ENCODE assay signal across 8 cellular contexts in the genomic region with DNA sequence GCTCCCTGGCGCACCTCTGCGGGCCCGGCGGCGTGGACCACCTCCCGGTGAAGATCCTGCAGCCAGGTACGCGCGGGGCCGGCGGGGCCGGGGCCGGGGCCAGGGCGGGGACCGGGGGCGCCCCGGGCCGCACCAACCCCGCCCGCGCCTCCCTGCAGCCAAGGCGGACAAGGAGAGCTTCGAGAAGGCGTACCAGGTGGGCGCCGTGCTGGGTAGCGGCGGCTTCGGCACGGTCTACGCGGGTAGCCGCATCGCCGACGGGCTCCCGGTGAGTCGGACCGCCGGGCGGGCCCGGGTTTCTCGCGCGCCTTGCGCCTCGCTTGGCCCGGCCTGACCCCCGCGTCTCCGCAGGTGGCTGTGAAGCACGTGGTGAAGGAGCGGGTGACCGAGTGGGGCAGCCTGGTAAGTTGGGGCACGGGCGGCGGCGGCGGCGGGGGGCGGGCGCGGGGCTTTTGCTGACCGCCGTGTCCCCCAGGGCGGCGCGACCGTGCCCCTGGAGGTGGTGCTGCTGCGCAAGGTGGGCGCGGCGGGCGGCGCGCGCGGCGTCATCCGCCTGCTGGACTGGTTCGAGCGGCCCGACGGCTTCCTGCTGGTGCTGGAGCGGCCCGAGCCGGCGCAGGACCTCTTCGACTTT. TPM values are rescaled to one million over a fixed set of nuclear protein-coding genes. Genes with fewer than 3 reads are reported as not detected.
DNase-seq lines count a peak whose midpoint lies in the region; ATAC-seq and TF ChIP-seq lines count a peak whose summit lies in the region.

No MANE protein-coding gene starts in this region.

- H3K9ac ChIP-seq in stomach smooth muscle (ENCODE audit: low read length in 2 of 2), result peak overlapping the region in 1 of 2 donors; percentile 73

- WGBS in lower leg skin, 2 donors, result 0% methylated on average over 37 of the region's 89 CpGs; no CpG with 5 or more reads in 1 of the 2 donors

- peaks cover 50% of the 10 kb centered on the region for H3K36me3 ChIP-seq in SJSA1
- H3K36me3 ChIP-seq in stomach smooth muscle (ENCODE audit: control insufficient read depth in 2 of 2, insufficient read depth in 2 of 2, low read length in 2 of 2), result peaks cover 5 to 7% of the 10 kb centered on the region in 2 donors

- ATAC-seq in GM19035 (IDR thresholded peaks at IDR 0.05; ENCODE audit: unreplicated experiment) (no peak), HG03097 (IDR thresholded peaks at IDR 0.05; ENCODE audit: low FRiP score, unreplicated experiment) (no peak)

- DNase-seq in NCI-H146 (lab: John Stamatoyannopoulos, UW), result peak; percentile 56
- DNase-seq in NCI-H146 treated with DMSO at 0.1 percent for 48 hours (lab: John Stamatoyannopoulos, UW; ENCODE audit: unreplicated experiment), result no peak
- no peak for DNase-seq in SJSA1 (ENCODE audit: low read depth in 1 of 2, low spot score in 2 of 2)
- peak; percentile 59 for DNase-seq in choroid plexus epithelial cell (ENCODE audit: low read depth)
- peak in 1 of 2 donors; percentile 90 for DNase-seq in lower leg skin (ENCODE audit: low spot score in 2 of 2)

- TF ChIP-seq POLR2A in lower leg skin (IDR thresholded peaks at IDR 0.05), result no peak

- peaks cover 33% of the 10 kb centered on the region for H3K4me1 ChIP-seq in SJSA1 (replicated peaks)
- H3K4me1 ChIP-seq in stomach smooth muscle (ENCODE audit: control insufficient read depth, insufficient read depth, low read length), result peaks cover 40% of the 10 kb centered on the region

- H3K27me3 ChIP-seq in SJSA1 (replicated peaks) (no peaks in the 10 kb centered on the region), stomach smooth muscle (ENCODE audit: control insufficient read depth in 1 of 2, insufficient read depth in 2 of 2, low read length in 2 of 2) (no peaks in the 10 kb centered on the region)

- no peak overlapping the region for H3K27ac ChIP-seq in SJSA1
- peak overlapping the region; percentile 77 for H3K27ac ChIP-seq in stomach smooth muscle (ENCODE audit: low read length)

- H3K9me3 ChIP-seq in SJSA1 (replicated peaks), result no peaks in the 10 kb centered on the region
- no peaks in the 10 kb centered on the region for H3K9me3 ChIP-seq in stomach smooth muscle (ENCODE audit: control insufficient read depth in 2 of 2, low read length in 2 of 2)

- no peak for TF ChIP-seq CTCF in choroid plexus epithelial cell (conservative IDR thresholded peaks at IDR 0.05; ENCODE audit: low read depth, low read length)
- no peak for TF ChIP-seq CTCF in lower leg skin (IDR thresholded peaks at IDR 0.05)

- intact Hi-C loops in lower leg skin (cut with DNase I; ENCODE audit: low total_unique reads), result no loop called here

- H3K4me3 ChIP-seq in SJSA1, result peak overlapping the region; percentile 88
- peak overlapping the region; percentile 78 for H3K4me3 ChIP-seq in choroid plexus epithelial cell (ENCODE audit: low read depth, low read length)
- H3K4me3 ChIP-seq in lower leg skin (ENCODE audit: low read depth, poor library complexity, severe bottlenecking), result peak overlapping the region; percentile 82
- peak overlapping the region; percentile 72 to 81 for H3K4me3 ChIP-seq in stomach smooth muscle (ENCODE audit: low read length in 2 of 2)

RNA-seq across cellular contexts. Expression of a gene that starts 0.5 kb away (rescaled TPM):
- total RNA-seq in SJSA1 (2014; rRNA removed; shearing (Covaris generic)), result 53.0 and 55.8 TPM in 2 replicates
- total RNA-seq in lower leg skin, result 100 to 1,000 TPM; 149 to 181 (median 163) TPM

RNA-seq across cellular contexts. Expression of a gene that starts 42.6 kb away (rescaled TPM):
- 88.0 and 145 TPM in 2 replicates for total RNA-seq in SJSA1 (2014; rRNA removed; shearing (Covaris generic))
- 10 to 100 TPM in 3 of 4 donors, 1 to 10 TPM in 1; 9.1 to 28.0 (median 18.0) TPM for total RNA-seq in lower leg skin

RNA-seq across cellular contexts. Expression of a gene that starts 42.8 kb away (rescaled TPM):
- 10.6 and 19.6 TPM in 2 replicates for total RNA-seq in SJSA1 (2014; rRNA removed; shearing (Covaris generic))
- 10 to 100 TPM in 3 of 4 donors, 1 to 10 TPM in 1; 7.5 to 25.6 (median 16.1) TPM for total RNA-seq in lower leg skin

RNA-seq across cellular contexts. Expression of a gene that starts 51.5 kb away (rescaled TPM):
- not detected in 2 replicates for total RNA-seq in SJSA1 (2014; rRNA removed; shearing (Covaris generic))
- total RNA-seq in lower leg skin, result not detected

Comparison
In these comparisons a context has a peak if more than half of its experiments do, and no peak if none do; other contexts are left out.
1. DNase-seq: peak in NCI-H146 (single experiment) and choroid plexus epithelial cell (single experiment); none in NCI-H146 treated with DMSO at 0.1 percent for 48 hours (single experiment) and SJSA1 (0 of 2).
2. Peak in every context shown above with its lines, with median percentiles within 50 percentile points of each other: H3K4me3 ChIP-seq.